In the genomic region with DNA sequence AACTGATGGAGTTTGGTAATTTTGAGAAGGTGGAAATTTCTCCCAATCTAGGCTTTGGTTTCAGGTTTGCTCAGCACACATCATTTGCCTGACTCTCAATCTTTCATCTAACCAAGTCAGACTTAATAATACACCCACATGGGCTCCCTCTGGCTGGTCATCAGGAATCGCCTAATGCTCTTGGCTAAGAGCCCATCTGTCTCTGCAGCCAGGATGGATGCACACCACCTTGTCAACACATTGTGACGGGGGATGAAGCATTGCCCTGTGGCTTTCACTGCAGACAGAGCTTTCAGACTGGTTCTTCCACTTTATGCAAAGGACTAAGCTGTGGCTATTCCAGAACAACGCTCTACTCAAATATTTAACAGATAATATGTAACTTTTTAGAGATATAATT, we compare ENCODE assay signal across 1 cellular context.
TF ChIP-seq lines count a peak whose summit lies in the region.

No MANE protein-coding gene starts in this region.

TF ChIP-seq in K562, 482 proteins besides CTCF, POLR2A, EP300 and RAD21 (continued from another document):
- TF ChIP-seq, protein P1, sequence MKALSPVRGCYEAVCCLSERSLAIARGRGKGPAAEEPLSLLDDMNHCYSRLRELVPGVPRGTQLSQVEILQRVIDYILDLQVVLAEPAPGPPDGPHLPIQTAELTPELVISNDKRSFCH (CRISPR knock-in tag; IDR thresholded peaks at IDR 0.05) = no peak
- TF ChIP-seq, protein P1 (tag; IDR thresholded peaks at IDR 0.05) = no peak
- 0 out of 4 replicates have a peak, but pooled peaks of 1 of the 2 experiments have one; percentile 38 for TF ChIP-seq RCOR1 (IDR thresholded peaks at IDR 0.05; ENCODE audit: borderline replicate concordance in 1 of 2, low read depth in 2 of 2, low read length in 2 of 2)
